ENCODE assay signal across 10 cellular contexts in the genomic region with DNA sequence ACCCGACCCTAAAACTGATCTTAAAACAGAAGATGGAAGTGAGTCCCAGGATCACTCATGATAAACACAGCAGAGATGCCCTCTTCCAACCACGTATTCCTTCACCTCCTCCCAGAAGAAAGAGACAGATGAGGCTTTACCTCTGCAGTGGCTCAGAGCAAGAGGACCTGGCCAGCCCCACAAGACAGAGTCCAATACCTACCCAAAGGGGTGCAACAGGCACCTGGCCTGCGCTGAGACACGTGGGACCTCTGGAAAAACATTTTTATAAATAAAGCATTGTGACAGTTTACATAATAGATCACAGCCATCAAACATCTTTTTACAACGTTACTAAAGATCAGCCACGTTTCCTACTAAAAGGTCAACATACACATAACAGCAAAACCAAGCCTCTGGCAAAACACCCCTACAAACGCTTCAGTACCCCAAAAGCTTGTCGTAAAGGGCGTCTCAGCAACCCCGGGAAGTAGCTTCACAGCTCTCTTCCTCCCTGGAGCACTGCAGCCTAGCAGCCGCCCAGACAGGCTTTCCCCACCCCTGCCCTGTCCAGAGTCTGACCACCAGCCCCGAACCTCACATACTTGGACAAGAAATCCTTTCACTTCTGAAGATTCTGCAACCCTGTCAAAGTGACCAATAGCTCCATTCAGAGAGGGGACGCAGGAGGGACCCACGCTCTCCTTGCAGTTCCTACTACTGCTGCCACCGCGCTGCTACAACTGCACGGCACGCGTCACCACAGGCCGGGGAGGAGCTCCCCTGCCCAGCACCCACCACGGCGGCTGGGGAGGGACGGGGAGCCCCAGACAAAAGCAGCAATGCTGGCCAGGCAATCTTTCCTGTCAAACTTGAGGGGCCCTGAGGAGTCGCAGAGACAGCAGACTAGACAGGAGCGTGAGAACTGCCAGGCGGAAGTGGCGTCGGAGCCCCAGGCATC. TPM values are rescaled to one million over a fixed set of nuclear protein-coding genes. Genes with fewer than 3 reads are reported as not detected.
A peak's percentile ranks its signal among the peaks of the same experiment; 100 is the strongest.
DNase-seq lines count a peak whose midpoint lies in the region; ATAC-seq, FAIRE-seq and TF ChIP-seq lines count a peak whose summit lies in the region.
"Had no signal": no experiment of that assay in that cellular context is flagged by ENCODE, and none has a peak within 500 bp of the region (broad histone marks: within the 10 kb centered on the region; RNA-seq: fewer than 3 reads in every experiment).

No MANE protein-coding gene starts in this region.

- peaks cover 38% of the 10 kb centered on the region for H3K4me1 ChIP-seq in CD8-positive, alpha-beta memory T cell (ENCODE audit: insufficient read depth, low read length)
- H3K4me1 ChIP-seq in trophoblast cell (ENCODE audit: control insufficient read depth in 1 of 2, insufficient read depth in 2 of 2, low read length in 2 of 2) (peaks cover 18 to 29% of the 10 kb centered on the region in 2 experiments), foreskin keratinocyte (no peaks in the 10 kb centered on the region)

- no peak overlapping the region for H2BK120ac ChIP-seq in trophoblast cell (ENCODE audit: insufficient read depth, low read length, poor library complexity)

- no peak for DNase-seq in CD8-positive, alpha-beta memory T cell
- DNase-seq in MV-4-11 (lab: John Stamatoyannopoulos, UW) (peak; percentile 24), dorsolateral prefrontal cortex (peak in 5 of 10 donors; percentile 33 to 59 (median 57)), trophoblast cell (no peak), GM19239 (ENCODE audit: insufficient read length, low spot score) (no peak), foreskin keratinocyte (no peak), NCI-H69 (lab: John Stamatoyannopoulos, UW) (no peak)
- DNase-seq: effector memory CD4-positive, alpha-beta T cell; NCI-H187 treated with DMSO at 0.1 percent for 48 hours had no signal

- no peaks in the 10 kb centered on the region for H3K9me3 Mint-ChIP-seq in CD8-positive, alpha-beta memory T cell

- no peaks in the 10 kb centered on the region for H3K9me3 ChIP-seq in CD8-positive, alpha-beta memory T cell (ENCODE audit: low read length)
- H3K9me3 ChIP-seq in trophoblast cell (ENCODE audit: insufficient read depth, low read depth, low read length), result no peaks in the 10 kb centered on the region

- H2BK12ac ChIP-seq in trophoblast cell (ENCODE audit: low read length), result no peak overlapping the region

- POLR2A ChIA-PET in CD8-positive, alpha-beta memory T cell (lab: Charles Lee), result no interaction called here

- peak overlapping the region; percentile 76 to 90 (median 79) for H3K4me3 Mint-ChIP-seq in CD8-positive, alpha-beta memory T cell

- no peak overlapping the region for H3K27ac ChIP-seq in CD8-positive, alpha-beta memory T cell (ENCODE audit: low read depth, low read length)
- H3K27ac ChIP-seq in dorsolateral prefrontal cortex, result peak overlapping the region in 10 of 59 donors; percentile 0 to 74 (median 46)
- peak overlapping the region; percentile 23 for H3K27ac ChIP-seq in trophoblast cell (ENCODE audit: low read depth, low read length)
- H3K27ac ChIP-seq in foreskin keratinocyte, result no peak overlapping the region

- intact Hi-C loops in dorsolateral prefrontal cortex (cut with DNase I), result loop anchor here (5.0 to 10.0 kb wide), 2 partner anchors 36 to 732 kb away; a partner anchor contains a TSS

- no peak overlapping the region for H4K91ac ChIP-seq in trophoblast cell (ENCODE audit: low read depth, low read length)

- no peak overlapping the region for H4K12ac ChIP-seq in trophoblast cell (ENCODE audit: low read depth, low read length)

- H3K18ac ChIP-seq in trophoblast cell (ENCODE audit: low read length), result no peak overlapping the region

- peak in 1 of 56 donors; percentile 9 for TF ChIP-seq CTCF in dorsolateral prefrontal cortex (IDR thresholded peaks at IDR 0.05 in 54 of 56, conservative IDR thresholded peaks at IDR 0.05 in 2 of 56; ENCODE audit: low read depth in 1 of 56, partially characterized antibody in 56 of 56)
- TF ChIP-seq CTCF in foreskin keratinocyte (conservative IDR thresholded peaks at IDR 0.05), result no peak

- H4K8ac ChIP-seq in trophoblast cell (ENCODE audit: low read depth, low read length), result no peak overlapping the region

- H3K4me1 Mint-ChIP-seq in CD8-positive, alpha-beta memory T cell, result peaks cover 55 to 68% (median 58%) of the 10 kb centered on the region in 3 donors

- CTCF ChIA-PET in CD8-positive, alpha-beta memory T cell (lab: Charles Lee), result no interaction called here

- H3K14ac ChIP-seq in trophoblast cell (ENCODE audit: low read length), result peak overlapping the region; percentile 9

- no peaks in the 10 kb centered on the region for H3K27me3 ChIP-seq in CD8-positive, alpha-beta memory T cell (ENCODE audit: insufficient read depth, low read length, poor library complexity, severe bottlenecking)
- H3K27me3 ChIP-seq in dorsolateral prefrontal cortex (no peaks in the 10 kb centered on the region), trophoblast cell (ENCODE audit: insufficient read depth, low read length) (no peaks in the 10 kb centered on the region), foreskin keratinocyte (no peaks in the 10 kb centered on the region)

- peaks cover 32% of the 10 kb centered on the region for H3K79me2 ChIP-seq in trophoblast cell (ENCODE audit: control insufficient read depth, insufficient read depth, low read length, poor library complexity)

- no CpG with 5 or more reads among the region's 28 CpGs for WGBS in trophoblast cell (ENCODE audit: extremely low coverage, insufficient coverage, insufficient read length)

- H2BK5ac ChIP-seq in trophoblast cell (ENCODE audit: low read depth, low read length, poor library complexity), result no peak overlapping the region

- no peaks in the 10 kb centered on the region for H3K36me3 ChIP-seq in CD8-positive, alpha-beta memory T cell (ENCODE audit: insufficient read depth, low read length)
- H3K36me3 ChIP-seq in trophoblast cell (ENCODE audit: control insufficient read depth in 1 of 2, insufficient read depth in 2 of 2, low read length in 2 of 2), result peaks cover 7 to 10% of the 10 kb centered on the region in 2 experiments

- no peak overlapping the region for H3K9ac ChIP-seq in trophoblast cell (ENCODE audit: low read length)

- no peak overlapping the region for H3K23ac ChIP-seq in trophoblast cell (ENCODE audit: low read length)

- H3K79me1 ChIP-seq in trophoblast cell (ENCODE audit: low read length), result peaks cover 18% of the 10 kb centered on the region

- peak overlapping the region in 6 of 8 donors; percentile 2 to 85 (median 52) for H3K27ac Mint-ChIP-seq in CD8-positive, alpha-beta memory T cell

- FAIRE-seq in GM19239 (lab: Jason Lieb, UNC), result no peak

- no peak overlapping the region for H2AFZ ChIP-seq in trophoblast cell (ENCODE audit: insufficient read depth, low read length, poor library complexity)

- peaks cover 0 to 5% of the 10 kb centered on the region in 2 donors for H3K27me3 Mint-ChIP-seq in CD8-positive, alpha-beta memory T cell

- no peak overlapping the region for H2AK5ac ChIP-seq in trophoblast cell (ENCODE audit: low read length)

- ATAC-seq in foreskin keratinocyte (no peak), HG02870 (IDR thresholded peaks at IDR 0.05; ENCODE audit: unreplicated experiment) (no peak)

- H3K36me3 Mint-ChIP-seq in CD8-positive, alpha-beta memory T cell, result peaks cover 0 to 15% (median 0%) of the 10 kb centered on the region in 3 donors

- no peak overlapping the region for H3K4me3 ChIP-seq in CD8-positive, alpha-beta memory T cell (ENCODE audit: low read length)
- H3K4me3 ChIP-seq in dorsolateral prefrontal cortex, result peak overlapping the region; percentile 10 to 70 (median 54)
- H3K4me3 ChIP-seq in trophoblast cell (ENCODE audit: low read depth, low read length), result peak overlapping the region; percentile 54

- peak overlapping the region; percentile 68 for H3K4me2 ChIP-seq in trophoblast cell (ENCODE audit: low read length)

- H3K4ac ChIP-seq in trophoblast cell (ENCODE audit: low read depth, low read length), result peak overlapping the region; percentile 81

RNA-seq across cellular contexts. Expression of a gene that starts 2.8 kb away (rescaled TPM):
- total RNA-seq in CD8-positive, alpha-beta memory T cell, result 10 to 100 TPM; 20.5 to 21.0 TPM
- 1.4 TPM for polyA plus RNA-seq in CD8-positive, alpha-beta memory T cell
- total RNA-seq in dorsolateral prefrontal cortex (10 to 100 TPM; 13.3 to 38.0 (median 22.2) TPM), foreskin keratinocyte (7.2 and 9.0 TPM in 2 replicates)
- polyA plus RNA-seq in trophoblast cell (2013), result 49.8 TPM in 2 replicates
- 3.0 and 3.2 TPM in 2 replicates for polyA plus RNA-seq in foreskin keratinocyte

RNA-seq across cellular contexts. Expression of a gene that starts 59.3 kb away (rescaled TPM):
- total RNA-seq in CD8-positive, alpha-beta memory T cell, result 10 to 100 TPM; 35.8 to 36.4 TPM
- 1.1 TPM for polyA plus RNA-seq in CD8-positive, alpha-beta memory T cell
- total RNA-seq in dorsolateral prefrontal cortex (10 to 100 TPM; 50.8 to 92.9 (median 73.1) TPM), foreskin keratinocyte (24.6 and 24.8 TPM in 2 replicates)
- polyA plus RNA-seq in trophoblast cell (2013), result 38.6 and 39.1 TPM in 2 replicates
- 17.5 and 18.1 TPM in 2 replicates for polyA plus RNA-seq in foreskin keratinocyte
